12 cellular contexts compared by ENCODE assay signal in genomic region chr1:11571906-11572616, GRCh38.
A peak's percentile ranks its signal among the peaks of the same experiment; 100 is the strongest.
DNase-seq lines count a peak whose midpoint lies in the region; ATAC-seq and TF ChIP-seq lines count a peak whose summit lies in the region.
"Had no signal": no experiment of that assay in that cellular context is flagged by ENCODE, and none has a peak within 500 bp of the region (broad histone marks: within the 10 kb centered on the region; RNA-seq: fewer than 3 reads in every experiment).

No MANE protein-coding gene starts in this region.

- intact Hi-C loops in sciatic nerve (cut with DNase I), result no loop called here

- POLR2A ChIA-PET in activated CD4-positive, alpha-beta T cell treated with anti-CD3 and anti-CD28 coated beads, Interleukin-2, amount 10 ng/mL, durations not matched to agents 7 days and 5 days (lab: Charles Lee), result no interaction called here
- POLR2A ChIA-PET in activated CD8-positive, alpha-beta T cell treated with anti-CD3 and anti-CD28 coated beads, Interleukin-2, amount 10 ng/mL, durations not matched to agents 7 days and 5 days (lab: Charles Lee), result no interaction called here

- peak; percentile 45 for DNase-seq in activated CD4-positive, alpha-beta T cell treated with anti-CD3 and anti-CD28 coated beads, Interleukin-2, amount 10 ng/mL, durations not matched to agents 7 days and 5 days
- no peak for DNase-seq in activated CD4-positive, alpha-beta T cell treated with anti-CD3 and anti-CD28 coated beads for 1 hour
- peak; percentile 22 for DNase-seq in Jurkat, Clone E6-1 (ENCODE audit: low read depth, low spot score)
- peak; percentile 58 for DNase-seq in activated CD8-positive, alpha-beta T cell treated with anti-CD3 and anti-CD28 coated beads, Interleukin-2, amount 10 ng/mL, durations not matched to agents 7 days and 5 days
- DNase-seq in sciatic nerve (ENCODE audit: low spot score), result no peak
- no peak for DNase-seq in NOMO-1 treated with dmso at 0.1 percent for 144 hours (lab: John Stamatoyannopoulos, UW; ENCODE audit: unreplicated experiment)
- DNase-seq: activated CD8-positive, alpha-beta memory T cell treated with anti-CD3 and anti-CD28 coated beads, Interleukin-2, amount 10 ng/mL, durations not matched to agents 7 days and 5 days; NCI-H1092; SIG-M5; small intestine had no signal

- TF ChIP-seq CTCF in neural cell (IDR thresholded peaks at IDR 0.05; ENCODE audit: poor library complexity, severe bottlenecking), result peak; percentile 25

- no peaks in the 10 kb centered on the region for H4K20me1 ChIP-seq in neural cell (ENCODE audit: insufficient read depth)

- H3K79me2 ChIP-seq in neural cell (replicated peaks; ENCODE audit: insufficient read depth, low read length), result no peaks in the 10 kb centered on the region

- no peak overlapping the region for H3K27ac Mint-ChIP-seq in activated CD4-positive, alpha-beta T cell treated with anti-CD3 and anti-CD28 coated beads, Interleukin-2, amount 10 ng/mL, durations not matched to agents 7 days and 5 days
- no peak overlapping the region for H3K27ac Mint-ChIP-seq in activated CD8-positive, alpha-beta T cell treated with anti-CD3 and anti-CD28 coated beads, Interleukin-2, amount 10 ng/mL, durations not matched to agents 7 days and 5 days
- H3K27ac Mint-ChIP-seq: activated CD8-positive, alpha-beta memory T cell treated with anti-CD3 and anti-CD28 coated beads, Interleukin-2, amount 10 ng/mL, durations not matched to agents 7 days and 5 days had no signal

- H3K27me3 ChIP-seq in neural cell (ENCODE audit: insufficient read depth, low read depth, low read length), result no peaks in the 10 kb centered on the region

- H3F3A ChIP-seq in neural cell (ENCODE audit: insufficient read depth, low read length, poor library complexity, severe bottlenecking), result no peaks in the 10 kb centered on the region

- CTCF ChIA-PET in activated CD4-positive, alpha-beta T cell treated with anti-CD3 and anti-CD28 coated beads, Interleukin-2, amount 10 ng/mL, durations not matched to agents 7 days and 5 days (lab: Charles Lee), result interaction anchor here (0.9 to 1.0 kb wide), 3 partner anchors 10 to 14 kb away, joined by 3 to 4 read pairs (median 3); no protein-coding TSS in a partner anchor
- CTCF ChIA-PET in activated CD8-positive, alpha-beta T cell treated with anti-CD3 and anti-CD28 coated beads, Interleukin-2, amount 10 ng/mL, durations not matched to agents 7 days and 5 days (lab: Charles Lee), result interaction anchor here (0.7 to 1.5 kb wide), 7 partner anchors 12 to 535 kb away, joined by 3 to 4 read pairs (median 3); no protein-coding TSS in a partner anchor

- no peak overlapping the region for H3K27ac ChIP-seq in neural cell (ENCODE audit: low read length)

- no peak overlapping the region for H2AFZ ChIP-seq in neural cell (ENCODE audit: low read depth, low read length)

- ATAC-seq in activated CD8-positive, alpha-beta T cell treated with anti-CD3 and anti-CD28 coated beads, Interleukin-2, amount 10 ng/mL, durations not matched to agents 7 days and 5 days, result no peak
- ATAC-seq in HG03135 (IDR thresholded peaks at IDR 0.05; ENCODE audit: unreplicated experiment) (no peak), sciatic nerve (no peak)
- ATAC-seq: activated CD8-positive, alpha-beta memory T cell treated with anti-CD3 and anti-CD28 coated beads, Interleukin-2, amount 10 ng/mL, durations not matched to agents 7 days and 5 days had no signal

- no peaks in the 10 kb centered on the region for H3K9me2 ChIP-seq in neural cell (ENCODE audit: insufficient read depth, low read length)

- no peaks in the 10 kb centered on the region for H3K36me3 ChIP-seq in neural cell (ENCODE audit: insufficient read depth, low read length)

- H3K4me2 ChIP-seq in neural cell (ENCODE audit: low read length), result no peak overlapping the region

- peaks cover 4% of the 10 kb centered on the region for H3K27me3 Mint-ChIP-seq in activated CD4-positive, alpha-beta T cell treated with anti-CD3 and anti-CD28 coated beads, Interleukin-2, amount 10 ng/mL, durations not matched to agents 7 days and 5 days
- no peaks in the 10 kb centered on the region for H3K27me3 Mint-ChIP-seq in activated CD8-positive, alpha-beta T cell treated with anti-CD3 and anti-CD28 coated beads, Interleukin-2, amount 10 ng/mL, durations not matched to agents 7 days and 5 days (ENCODE audit: low read depth)

- no peak for TF ChIP-seq RAD21 in neural cell (conservative IDR thresholded peaks at IDR 0.05)

- no peaks in the 10 kb centered on the region for H3K9me3 Mint-ChIP-seq in activated CD4-positive, alpha-beta T cell treated with anti-CD3 and anti-CD28 coated beads, Interleukin-2, amount 10 ng/mL, durations not matched to agents 7 days and 5 days
- H3K9me3 Mint-ChIP-seq in activated CD8-positive, alpha-beta T cell treated with anti-CD3 and anti-CD28 coated beads, Interleukin-2, amount 10 ng/mL, durations not matched to agents 7 days and 5 days (ENCODE audit: insufficient read depth), result no peaks in the 10 kb centered on the region

- H3K9me3 ChIP-seq in neural cell (ENCODE audit: low read length), result no peaks in the 10 kb centered on the region

- H3K4me3 Mint-ChIP-seq in activated CD4-positive, alpha-beta T cell treated with anti-CD3 and anti-CD28 coated beads, Interleukin-2, amount 10 ng/mL, durations not matched to agents 7 days and 5 days, result no peak overlapping the region
- no peak overlapping the region for H3K4me3 Mint-ChIP-seq in activated CD8-positive, alpha-beta T cell treated with anti-CD3 and anti-CD28 coated beads, Interleukin-2, amount 10 ng/mL, durations not matched to agents 7 days and 5 days
- H3K4me3 Mint-ChIP-seq: activated CD8-positive, alpha-beta memory T cell treated with anti-CD3 and anti-CD28 coated beads, Interleukin-2, amount 10 ng/mL, durations not matched to agents 7 days and 5 days had no signal

- TF ChIP-seq EP300 in neural cell (conservative IDR thresholded peaks at IDR 0.05; ENCODE audit: poor library complexity, severe bottlenecking), result no peak

- no peaks in the 10 kb centered on the region for H3K36me3 Mint-ChIP-seq in activated CD4-positive, alpha-beta T cell treated with anti-CD3 and anti-CD28 coated beads, Interleukin-2, amount 10 ng/mL, durations not matched to agents 7 days and 5 days (ENCODE audit: low read depth)
- no peaks in the 10 kb centered on the region for H3K36me3 Mint-ChIP-seq in activated CD8-positive, alpha-beta T cell treated with anti-CD3 and anti-CD28 coated beads, Interleukin-2, amount 10 ng/mL, durations not matched to agents 7 days and 5 days (ENCODE audit: low read depth)
- H3K36me3 Mint-ChIP-seq: activated CD8-positive, alpha-beta memory T cell treated with anti-CD3 and anti-CD28 coated beads, Interleukin-2, amount 10 ng/mL, durations not matched to agents 7 days and 5 days had no signal

- no peaks in the 10 kb centered on the region for H3K4me1 Mint-ChIP-seq in activated CD4-positive, alpha-beta T cell treated with anti-CD3 and anti-CD28 coated beads, Interleukin-2, amount 10 ng/mL, durations not matched to agents 7 days and 5 days
- no peaks in the 10 kb centered on the region for H3K4me1 Mint-ChIP-seq in activated CD8-positive, alpha-beta T cell treated with anti-CD3 and anti-CD28 coated beads, Interleukin-2, amount 10 ng/mL, durations not matched to agents 7 days and 5 days (ENCODE audit: low read depth)
- H3K4me1 Mint-ChIP-seq: activated CD8-positive, alpha-beta memory T cell treated with anti-CD3 and anti-CD28 coated beads, Interleukin-2, amount 10 ng/mL, durations not matched to agents 7 days and 5 days had no signal

- H3K4me3 ChIP-seq in Jurkat, Clone E6-1 (ENCODE audit: low read length), result no peak overlapping the region
- H3K4me3 ChIP-seq in neural cell (ENCODE audit: low read length), result no peak overlapping the region

- no peak overlapping the region for H3K9ac ChIP-seq in neural cell (ENCODE audit: low read length)

TF ChIP-seq in neural cell, 6 proteins besides CTCF, POLR2A, EP300 and RAD21:
- no peak for TF ChIP-seq POLR2AphosphoS5 (IDR thresholded peaks at IDR 0.05)

Comparison
In these comparisons a context has a peak if more than half of its experiments do, and no peak if none do; other contexts are left out.
1. DNase-seq: peak in activated CD4-positive, alpha-beta T cell treated with anti-CD3 and anti-CD28 coated beads, Interleukin-2, amount 10 ng/mL, durations not matched to agents 7 days and 5 days (single experiment), Jurkat, Clone E6-1 (single experiment) and activated CD8-positive, alpha-beta T cell treated with anti-CD3 and anti-CD28 coated beads, Interleukin-2, amount 10 ng/mL, durations not matched to agents 7 days and 5 days (single experiment); none in activated CD4-positive, alpha-beta T cell treated with anti-CD3 and anti-CD28 coated beads for 1 hour (single experiment), sciatic nerve (single experiment) and NOMO-1 treated with dmso at 0.1 percent for 144 hours (single experiment).